1 cellular context compared by ENCODE assay signal in the genomic region with DNA sequence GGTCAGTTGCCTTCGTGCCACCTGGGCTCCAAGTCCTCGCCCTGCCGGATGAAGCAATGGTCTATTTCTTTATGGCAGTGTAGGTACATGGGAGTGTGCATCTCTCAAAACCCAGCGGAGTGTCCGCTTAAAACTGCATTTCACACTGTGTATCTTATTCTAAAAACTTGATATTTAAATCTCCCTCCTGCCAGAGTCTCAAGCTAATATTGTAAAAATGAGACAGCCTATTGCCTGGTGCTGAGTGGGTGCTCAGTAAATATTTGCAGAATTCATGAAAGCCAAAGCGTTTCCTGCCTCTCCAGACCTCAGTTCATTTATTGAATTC.
TF ChIP-seq lines count a peak whose summit lies in the region.

No MANE protein-coding gene starts in this region.

TF ChIP-seq in K562, 482 proteins besides CTCF, POLR2A, EP300 and RAD21 (continued from another document):
- no peak for TF ChIP-seq NR2F6 (CRISPR knock-in tag; IDR thresholded peaks at IDR 0.05)
- no peak for TF ChIP-seq RBM14 (IDR thresholded peaks at IDR 0.05; ENCODE audit: borderline replicate concordance, insufficient read depth, low read depth, low read length)
- TF ChIP-seq ZNF699 (CRISPR knock-in tag; IDR thresholded peaks at IDR 0.05; ENCODE audit: insufficient replicate concordance) = no peak
- TF ChIP-seq TBP (optimal IDR thresholded peaks at IDR 0.05; ENCODE audit: low read depth, low read length) = no peak
- TF ChIP-seq, protein P1, sequence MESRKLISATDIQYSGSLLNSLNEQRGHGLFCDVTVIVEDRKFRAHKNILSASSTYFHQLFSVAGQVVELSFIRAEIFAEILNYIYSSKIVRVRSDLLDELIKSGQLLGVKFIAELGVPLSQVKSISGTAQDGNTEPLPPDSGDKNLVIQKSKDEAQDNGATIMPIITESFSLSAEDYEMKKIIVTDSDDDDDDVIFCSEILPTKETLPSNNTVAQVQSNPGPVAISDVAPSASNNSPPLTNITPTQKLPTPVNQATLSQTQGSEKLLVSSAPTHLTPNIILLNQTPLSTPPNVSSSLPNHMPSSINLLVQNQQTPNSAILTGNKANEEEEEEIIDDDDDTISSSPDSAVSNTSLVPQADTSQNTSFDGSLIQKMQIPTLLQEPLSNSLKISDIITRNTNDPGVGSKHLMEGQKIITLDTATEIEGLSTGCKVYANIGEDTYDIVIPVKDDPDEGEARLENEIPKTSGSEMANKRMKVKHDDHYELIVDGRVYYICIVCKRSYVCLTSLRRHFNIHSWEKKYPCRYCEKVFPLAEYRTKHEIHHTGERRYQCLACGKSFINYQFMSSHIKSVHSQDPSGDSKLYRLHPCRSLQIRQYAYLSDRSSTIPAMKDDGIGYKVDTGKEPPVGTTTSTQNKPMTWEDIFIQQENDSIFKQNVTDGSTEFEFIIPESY (CRISPR knock-in tag; IDR thresholded peaks at IDR 0.05) = peak; percentile 36; the same call in 1 of the 2 replicates
